1 cellular context compared by ENCODE assay signal in genomic region chr13:75376792-75377402, GRCh38.
TF ChIP-seq lines count a peak whose summit lies in the region.

No MANE protein-coding gene starts in this region.

TF ChIP-seq in liver, 16 proteins besides CTCF, POLR2A, EP300 and RAD21 (continued from another document):
- TF ChIP-seq REST (IDR thresholded peaks at IDR 0.05) = no peak
